In genomic region chr15:64687167-64688085, GRCh38 we compare ENCODE assay signal across 11 cellular contexts.
A peak's percentile ranks its signal among the peaks of the same experiment; 100 is the strongest.
DNase-seq lines count a peak whose midpoint lies in the region; FAIRE-seq and TF ChIP-seq lines count a peak whose summit lies in the region.
"Had no signal": no experiment of that assay in that cellular context is flagged by ENCODE, and none has a peak within 500 bp of the region (broad histone marks: within the 10 kb centered on the region; RNA-seq: fewer than 3 reads in every experiment).

No MANE protein-coding gene starts in this region.

- no peak overlapping the region for H3K4me2 ChIP-seq in endothelial cell of umbilical vein (ENCODE audit: insufficient read depth, low read length)
- H3K4me2 ChIP-seq in parathyroid adenoma (ENCODE audit: low read length) = no peak overlapping the region

- no peak for TF ChIP-seq CTCF in endothelial cell of umbilical vein (IDR thresholded peaks at IDR 0.05; ENCODE audit: extremely low read depth in 1 of 2, insufficient read depth in 1 of 2, low read depth in 1 of 2, low read length in 2 of 2)
- TF ChIP-seq CTCF in parathyroid adenoma (IDR thresholded peaks at IDR 0.05) = no peak
- no peak for TF ChIP-seq CTCF in CD14-positive monocyte (IDR thresholded peaks at IDR 0.05)

- H3K79me2 ChIP-seq in endothelial cell of umbilical vein (ENCODE audit: control insufficient read depth, insufficient read depth, low read length) (no peaks in the 10 kb centered on the region), parathyroid adenoma (peaks cover 2% of the 10 kb centered on the region)

- TF ChIP-seq POLR2A in endothelial cell of umbilical vein (IDR thresholded peaks at IDR 0.05; ENCODE audit: low read depth, low read length) = peak; percentile 6

- H3K36me3 Mint-ChIP-seq in IgD-negative memory B cell (peaks cover 3% of the 10 kb centered on the region), CD14-positive monocyte (peaks cover 73 to 88% of the 10 kb centered on the region in 2 donors)

- POLR2A ChIA-PET in endothelial cell of umbilical vein (lab: Charles Lee) = no interaction called here

- no peaks in the 10 kb centered on the region for H3K9me3 ChIP-seq in endothelial cell of umbilical vein (replicated peaks; ENCODE audit: control insufficient read depth, insufficient read depth, low read length)
- no peaks in the 10 kb centered on the region for H3K9me3 ChIP-seq in parathyroid adenoma (ENCODE audit: control insufficient read depth, low read length)

- dilution Hi-C loops in endothelial cell of umbilical vein (cut with MboI; ENCODE audit: extremely low pct_ligation_motif_present, low sequenced_read_pairs) = no loop called here

- H3K27me3 ChIP-seq in endothelial cell of umbilical vein (ENCODE audit: control insufficient read depth in 2 of 2, insufficient read depth in 2 of 2, low read length in 2 of 2) = no peaks in the 10 kb centered on the region
- no peaks in the 10 kb centered on the region for H3K27me3 ChIP-seq in parathyroid adenoma (ENCODE audit: control insufficient read depth, insufficient read depth, low read length)
- H3K27me3 ChIP-seq: brain microvascular endothelial cell had no signal

- BruUV-seq in endothelial cell of umbilical vein (replicated peaks; lab: Mats Ljungman, UMichigan) = TSS peak; percentile 69

- CTCF ChIA-PET in endothelial cell of umbilical vein (lab: Charles Lee) = interaction anchor here (1.0 to 13.8 kb wide), 10 partner anchors 8 to 123 kb away, joined by 3 to 446 read pairs (median 5); no protein-coding TSS in a partner anchor

- H3K9me1 ChIP-seq in endothelial cell of umbilical vein (replicated peaks; ENCODE audit: control insufficient read depth, extremely low read depth, insufficient read depth, low read length) = no peaks in the 10 kb centered on the region

- H3K27me3 Mint-ChIP-seq in IgD-negative memory B cell (no peaks in the 10 kb centered on the region), CD14-positive monocyte (ENCODE audit: low read depth in 3 of 3) (peaks cover 0 to 1% (median 0%) of the 10 kb centered on the region in 3 donors)

- H3K9me3 Mint-ChIP-seq in IgD-negative memory B cell (no peaks in the 10 kb centered on the region), CD14-positive monocyte (no peaks in the 10 kb centered on the region)

- intact Hi-C loops in endothelial cell of umbilical vein (cut with micrococcal nuclease) (no loop called here), CD14-positive monocyte (cut with micrococcal nuclease) (loop anchor here in 1 of 2 donors (2.0 kb wide), 1 partner anchor 41 kb away; no protein-coding TSS in a partner anchor)

- FAIRE-seq in endothelial cell of umbilical vein (lab: Jason Lieb, UNC) = no peak

- H3K36me3 ChIP-seq in endothelial cell of umbilical vein (ENCODE audit: control insufficient read depth in 2 of 2, extremely low read depth in 1 of 2, insufficient read depth in 2 of 2, low read length in 2 of 2) (peaks cover 31 to 57% of the 10 kb centered on the region in 2 experiments), parathyroid adenoma (ENCODE audit: control insufficient read depth, insufficient read depth, low read length) (no peaks in the 10 kb centered on the region)

- H3K9ac ChIP-seq in endothelial cell of umbilical vein (replicated peaks; ENCODE audit: extremely low read depth, insufficient read depth, low read length) = no peak overlapping the region
- H3K9ac ChIP-seq in parathyroid adenoma = no peak overlapping the region

- H3K4me1 ChIP-seq in endothelial cell of umbilical vein (ENCODE audit: control insufficient read depth, extremely low read depth, insufficient read depth, low read length) (no peaks in the 10 kb centered on the region), parathyroid adenoma (peaks cover 11% of the 10 kb centered on the region)

- H3K4me3 ChIP-seq in endothelial cell of umbilical vein (replicated peaks in 1 of 3; ENCODE audit: insufficient read depth in 1 of 3, low read depth in 1 of 3, low read length in 3 of 3) (no peak overlapping the region), parathyroid adenoma (ENCODE audit: low read depth, low read length) (no peak overlapping the region)
- H3K4me3 ChIP-seq: skin epidermis had no signal

- peak; percentile 15 for DNase-seq in COR-L47 (lab: John Stamatoyannopoulos, UW)
- DNase-seq in endothelial cell of umbilical vein (ENCODE audit: low read depth, low spot score) = no peak
- no peak for DNase-seq in CD14-positive monocyte (ENCODE audit: low spot score)
- no peak for DNase-seq in 8988T
- DNase-seq in glomerular visceral epithelial cell (ENCODE audit: extremely low spot score) = no peak
- DNase-seq in HuH-7 (ENCODE audit: low spot score) = no peak
- DNase-seq: brain microvascular endothelial cell, NCI-H1092 had no signal

- no peak overlapping the region for H3K27ac ChIP-seq in endothelial cell of umbilical vein (ENCODE audit: insufficient read depth, low read depth, low read length)
- H3K27ac ChIP-seq in parathyroid adenoma = peak overlapping the region; percentile 11
- H3K27ac ChIP-seq: brain microvascular endothelial cell had no signal

- no peak overlapping the region for H2AFZ ChIP-seq in endothelial cell of umbilical vein (ENCODE audit: low read depth, low read length)
- no peak overlapping the region for H2AFZ ChIP-seq in parathyroid adenoma

- H3K4me1 Mint-ChIP-seq in IgD-negative memory B cell (peaks cover 0 to 6% (median 0%) of the 10 kb centered on the region in 3 donors), CD14-positive monocyte (peaks cover 18% of the 10 kb centered on the region)

- peak overlapping the region in 2 of 3 donors; percentile 39 to 48 for H3K27ac Mint-ChIP-seq in IgD-negative memory B cell
- peak overlapping the region in 3 of 7 donors; percentile 57 to 59 (median 58) for H3K27ac Mint-ChIP-seq in CD14-positive monocyte

- no peaks in the 10 kb centered on the region for H4K20me1 ChIP-seq in endothelial cell of umbilical vein (replicated peaks; ENCODE audit: control insufficient read depth, extremely low read depth, insufficient read depth, low read length)

- H3K4me3 Mint-ChIP-seq in IgD-negative memory B cell (no peak overlapping the region), CD14-positive monocyte (no peak overlapping the region)

TF ChIP-seq in endothelial cell of umbilical vein, 7 proteins besides CTCF, POLR2A, EP300 and RAD21:
- no peak for TF ChIP-seq JUN (IDR thresholded peaks at IDR 0.05; ENCODE audit: borderline replicate concordance, insufficient read depth, insufficient read length, low read depth)
- no peak for TF ChIP-seq MAX (IDR thresholded peaks at IDR 0.05; ENCODE audit: insufficient read depth, insufficient read length)
- TF ChIP-seq FOS (IDR thresholded peaks at IDR 0.05; ENCODE audit: borderline replicate concordance, insufficient read depth, low read length) = no peak
- TF ChIP-seq POLR2AphosphoS5 (IDR thresholded peaks at IDR 0.05; ENCODE audit: insufficient read depth, low read depth, low read length) = no peak
- no peak for TF ChIP-seq GATA2 (IDR thresholded peaks at IDR 0.05; ENCODE audit: insufficient read depth, insufficient read length, low read depth, low read length)
